1 cellular context compared by ENCODE assay signal in the genomic region with DNA sequence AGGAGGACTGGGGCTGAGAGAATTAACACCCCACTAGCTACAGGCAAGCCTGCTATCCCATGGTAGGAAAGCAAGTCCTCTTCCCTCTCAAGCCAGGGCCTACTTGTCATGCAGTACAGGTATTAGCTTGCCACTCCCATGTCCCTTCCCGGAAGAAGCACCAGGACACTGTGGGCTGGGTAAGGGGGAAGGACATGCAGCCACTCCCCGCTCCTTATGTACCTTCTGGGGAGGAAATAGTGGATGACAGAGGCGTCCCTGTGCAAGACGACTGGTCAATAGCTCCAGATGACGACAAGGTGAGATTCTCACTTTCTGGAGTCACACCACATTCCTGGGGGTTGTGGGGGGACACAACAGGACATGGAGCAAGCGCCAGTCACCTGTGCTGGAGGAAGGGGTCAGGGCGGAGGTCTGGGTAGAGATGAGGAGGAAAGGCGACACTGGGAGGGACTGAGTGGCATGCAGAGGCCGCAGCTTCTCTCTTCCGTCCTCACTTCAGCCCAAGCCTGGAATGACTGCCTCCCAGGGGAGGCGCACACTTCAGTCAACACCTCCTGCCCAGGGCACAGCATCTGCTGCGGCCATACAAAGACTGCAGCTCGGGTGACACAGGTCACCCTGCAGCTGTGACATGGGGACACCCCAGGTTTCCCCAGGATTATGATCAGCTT.
TF ChIP-seq lines count a peak whose summit lies in the region.

No MANE protein-coding gene starts in this region.

TF ChIP-seq in H1, 55 proteins besides CTCF, POLR2A, EP300 and RAD21:
- TF ChIP-seq RFX5 (IDR thresholded peaks at IDR 0.05; ENCODE audit: borderline replicate concordance, low read depth, low read length) = no peak
- TF ChIP-seq TEAD4 (IDR thresholded peaks at IDR 0.05; ENCODE audit: low read depth, low read length) = no peak
- TF ChIP-seq HDAC6 (IDR thresholded peaks at IDR 0.05; ENCODE audit: low read depth, low read length) = no peak
- no peak for TF ChIP-seq YY1 (IDR thresholded peaks at IDR 0.05; ENCODE audit: low read depth, low read length)
